8 cellular contexts compared by ENCODE assay signal in genomic region chr19:34171877-34172660, GRCh38. TPM values are rescaled to one million over a fixed set of nuclear protein-coding genes. Genes with fewer than 3 reads are reported as not detected.
DNase-seq lines count a peak whose midpoint lies in the region; ATAC-seq and TF ChIP-seq lines count a peak whose summit lies in the region.

Gene LSM14A, plus strand, starts transcription at chr19:34172504. Its CDS starts 139 bp downstream, at chr19:34172643.

- TF ChIP-seq CTCF in heart left ventricle (IDR thresholded peaks at IDR 0.05), result peak in 1 of 12 donors; percentile 7
- TF ChIP-seq CTCF in type B pancreatic cell (conservative IDR thresholded peaks at IDR 0.05), result no peak

- H3K27ac ChIP-seq in adipose tissue (ENCODE audit: low read depth, low read length), result peak within 1 kb of the TSS; percentile 75
- peak within 1 kb of the TSS; percentile 97 to 100 (median 98) for H3K27ac ChIP-seq in heart left ventricle

- H3K9me3 ChIP-seq in heart left ventricle, result no peaks in the 10 kb centered on the region

- no peaks in the 10 kb centered on the region for H3K27me3 ChIP-seq in heart left ventricle

- H3K27me3 Mint-ChIP-seq in T-cell (no peaks in the 10 kb centered on the region), type B pancreatic cell (peaks cover 4% of the 10 kb centered on the region)

- peak within 1 kb of the TSS; percentile 78 to 99 (median 93) for H3K4me3 ChIP-seq in heart left ventricle

- DNase-seq in NCI-H1105 treated with DMSO at 0.1 percent for 48 hours (lab: John Stamatoyannopoulos, UW), result peak; percentile 86
- DNase-seq in T-cell, result peak; percentile 84 to 93 (median 90)
- DNase-seq in heart left ventricle, result peak; percentile 94 to 97 (median 94)
- DNase-seq in posterior cingulate gyrus, result peak; percentile 78 to 98 (median 84)
- peak; percentile 96 for DNase-seq in type B pancreatic cell (ENCODE audit: extremely low spot score, unreplicated experiment)

- H3K36me3 ChIP-seq in heart left ventricle, result peaks cover 0 to 16% (median 0%) of the 10 kb centered on the region in 9 donors

- H3K4me1 ChIP-seq in heart left ventricle, result peaks cover 23 to 50% (median 40%) of the 10 kb centered on the region in 12 donors

- CTCF ChIA-PET in T-cell (lab: Charles Lee), result interaction anchor here in 1 of 2 donors (1.3 kb wide), 1 partner anchor 175 kb away, joined by 3 read pairs; no protein-coding TSS in a partner anchor

- peak; percentile 97 for TF ChIP-seq POLR2A in GM10847 (IDR thresholded peaks at IDR 0.05; ENCODE audit: extremely low read depth, insufficient read length)
- peak in 1 of 2 donors; percentile 63 for TF ChIP-seq POLR2A in heart left ventricle (IDR thresholded peaks at IDR 0.05)

- H3K27ac Mint-ChIP-seq in T-cell (peak within 1 kb of the TSS; percentile 97 to 100), type B pancreatic cell (peak within 1 kb of the TSS; percentile 99)

- H3K9me3 Mint-ChIP-seq in T-cell (no peaks in the 10 kb centered on the region), type B pancreatic cell (no peaks in the 10 kb centered on the region)

- POLR2A ChIA-PET in T-cell (lab: Charles Lee), result interaction anchor here in 1 of 2 donors (0.9 kb wide), 1 partner anchor 14 kb away, joined by 3 read pairs; no protein-coding TSS in a partner anchor

- ATAC-seq in HG02623 (IDR thresholded peaks at IDR 0.05; ENCODE audit: unreplicated experiment) (peak; percentile 65), T-cell (replicated peaks in 1 of 4) (peak; percentile 81 to 87 (median 86)), heart left ventricle (peak; percentile 88 to 95 (median 92))

- H3K4me1 Mint-ChIP-seq in T-cell (peaks cover 44 to 49% (median 48%) of the 10 kb centered on the region in 3 donors), type B pancreatic cell (ENCODE audit: unreplicated experiment) (peaks cover 27% of the 10 kb centered on the region)

- WGBS in adipose tissue, 3 donors, result 0 to 1% (median 0%) methylated on average over 77 to 83 of the region's 83 CpGs
- 0 to 2% (median 0%) methylated on average over 28 to 83 of the region's 83 CpGs for WGBS in heart left ventricle, 4 donors

- H3K36me3 Mint-ChIP-seq in T-cell (peaks cover 15% of the 10 kb centered on the region), type B pancreatic cell (peaks cover 12% of the 10 kb centered on the region)

- intact Hi-C loops in heart left ventricle (cut with DNase I), result loop anchor here in 1 of 10 donors (5.0 kb wide), 1 partner anchor 995 kb away; no protein-coding TSS in a partner anchor
- intact Hi-C loops in posterior cingulate gyrus (cut with DNase I), result loop anchor here (5.0 kb wide), 1 partner anchor 165 kb away; no protein-coding TSS in a partner anchor

- H3K4me3 Mint-ChIP-seq in T-cell, result peak within 1 kb of the TSS; percentile 96 to 98 (median 97)
- peak within 1 kb of the TSS; percentile 96 for H3K4me3 Mint-ChIP-seq in type B pancreatic cell

RNA-seq across cellular contexts. Expression of gene LSM14A, which starts in this region (rescaled TPM):
- total RNA-seq in T-cell (100 to 1,000 TPM; 135 to 180 (median 159) TPM), heart left ventricle (10 to 100 TPM; 39.8 to 86.8 (median 70.5) TPM), type B pancreatic cell (ENCODE audit: low replicate concordance) (112 and 123 TPM in 2 replicates)
- polyA plus RNA-seq in adipose tissue (100 to 1,000 TPM in 1 of 3 donors, 10 to 100 TPM in 2; 35.5 to 105 (median 72.8) TPM), heart left ventricle (100 to 1,000 TPM in 1 of 2 donors, 10 to 100 TPM in 1; 34.6 to 109 TPM)

Comparison
In these comparisons a context has a peak if more than half of its experiments do, and no peak if none do; other contexts are left out.
1. Peak in every context shown above with its lines: DNase-seq, ATAC-seq, H3K4me3 ChIP-seq and H3K27ac ChIP-seq.